In genomic region chr15:93236924-93237323, GRCh38 we compare ENCODE assay signal across 1 cellular context.
TF ChIP-seq lines count a peak whose summit lies in the region.

No MANE protein-coding gene starts in this region.

TF ChIP-seq in A549, 52 proteins besides CTCF, POLR2A, EP300 and RAD21 (continued from another document):
- TF ChIP-seq, protein P1, sequence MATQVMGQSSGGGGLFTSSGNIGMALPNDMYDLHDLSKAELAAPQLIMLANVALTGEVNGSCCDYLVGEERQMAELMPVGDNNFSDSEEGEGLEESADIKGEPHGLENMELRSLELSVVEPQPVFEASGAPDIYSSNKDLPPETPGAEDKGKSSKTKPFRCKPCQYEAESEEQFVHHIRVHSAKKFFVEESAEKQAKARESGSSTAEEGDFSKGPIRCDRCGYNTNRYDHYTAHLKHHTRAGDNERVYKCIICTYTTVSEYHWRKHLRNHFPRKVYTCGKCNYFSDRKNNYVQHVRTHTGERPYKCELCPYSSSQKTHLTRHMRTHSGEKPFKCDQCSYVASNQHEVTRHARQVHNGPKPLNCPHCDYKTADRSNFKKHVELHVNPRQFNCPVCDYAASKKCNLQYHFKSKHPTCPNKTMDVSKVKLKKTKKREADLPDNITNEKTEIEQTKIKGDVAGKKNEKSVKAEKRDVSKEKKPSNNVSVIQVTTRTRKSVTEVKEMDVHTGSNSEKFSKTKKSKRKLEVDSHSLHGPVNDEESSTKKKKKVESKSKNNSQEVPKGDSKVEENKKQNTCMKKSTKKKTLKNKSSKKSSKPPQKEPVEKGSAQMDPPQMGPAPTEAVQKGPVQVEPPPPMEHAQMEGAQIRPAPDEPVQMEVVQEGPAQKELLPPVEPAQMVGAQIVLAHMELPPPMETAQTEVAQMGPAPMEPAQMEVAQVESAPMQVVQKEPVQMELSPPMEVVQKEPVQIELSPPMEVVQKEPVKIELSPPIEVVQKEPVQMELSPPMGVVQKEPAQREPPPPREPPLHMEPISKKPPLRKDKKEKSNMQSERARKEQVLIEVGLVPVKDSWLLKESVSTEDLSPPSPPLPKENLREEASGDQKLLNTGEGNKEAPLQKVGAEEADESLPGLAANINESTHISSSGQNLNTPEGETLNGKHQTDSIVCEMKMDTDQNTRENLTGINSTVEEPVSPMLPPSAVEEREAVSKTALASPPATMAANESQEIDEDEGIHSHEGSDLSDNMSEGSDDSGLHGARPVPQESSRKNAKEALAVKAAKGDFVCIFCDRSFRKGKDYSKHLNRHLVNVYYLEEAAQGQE (IDR thresholded peaks at IDR 0.05), result no peak
- TF ChIP-seq, protein P2, sequence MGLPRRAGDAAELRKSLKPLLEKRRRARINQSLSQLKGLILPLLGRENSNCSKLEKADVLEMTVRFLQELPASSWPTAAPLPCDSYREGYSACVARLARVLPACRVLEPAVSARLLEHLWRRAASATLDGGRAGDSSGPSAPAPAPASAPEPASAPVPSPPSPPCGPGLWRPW (IDR thresholded peaks at IDR 0.05), result no peak
- TF ChIP-seq GATA3 (IDR thresholded peaks at IDR 0.05; ENCODE audit: borderline replicate concordance) (no peak), EHMT2 (IDR thresholded peaks at IDR 0.05; ENCODE audit: low read depth) (no peak), ZFP36 (IDR thresholded peaks at IDR 0.05; ENCODE audit: borderline replicate concordance, partially characterized antibody) (no peak), KDM1A (IDR thresholded peaks at IDR 0.05; ENCODE audit: low read depth) (no peak), MYC (IDR thresholded peaks at IDR 0.05; ENCODE audit: borderline replicate concordance, low read length) (no peak), HDAC2 (IDR thresholded peaks at IDR 0.05) (no peak)
- TF ChIP-seq, protein P3, sequence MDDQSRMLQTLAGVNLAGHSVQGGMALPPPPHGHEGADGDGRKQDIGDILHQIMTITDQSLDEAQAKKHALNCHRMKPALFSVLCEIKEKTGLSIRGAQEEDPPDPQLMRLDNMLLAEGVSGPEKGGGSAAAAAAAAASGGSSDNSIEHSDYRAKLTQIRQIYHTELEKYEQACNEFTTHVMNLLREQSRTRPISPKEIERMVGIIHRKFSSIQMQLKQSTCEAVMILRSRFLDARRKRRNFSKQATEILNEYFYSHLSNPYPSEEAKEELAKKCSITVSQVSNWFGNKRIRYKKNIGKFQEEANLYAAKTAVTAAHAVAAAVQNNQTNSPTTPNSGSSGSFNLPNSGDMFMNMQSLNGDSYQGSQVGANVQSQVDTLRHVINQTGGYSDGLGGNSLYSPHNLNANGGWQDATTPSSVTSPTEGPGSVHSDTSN (IDR thresholded peaks at IDR 0.05), result no peak
